Comparison of ENCODE assay signal across 1 cellular context in the genomic region with DNA sequence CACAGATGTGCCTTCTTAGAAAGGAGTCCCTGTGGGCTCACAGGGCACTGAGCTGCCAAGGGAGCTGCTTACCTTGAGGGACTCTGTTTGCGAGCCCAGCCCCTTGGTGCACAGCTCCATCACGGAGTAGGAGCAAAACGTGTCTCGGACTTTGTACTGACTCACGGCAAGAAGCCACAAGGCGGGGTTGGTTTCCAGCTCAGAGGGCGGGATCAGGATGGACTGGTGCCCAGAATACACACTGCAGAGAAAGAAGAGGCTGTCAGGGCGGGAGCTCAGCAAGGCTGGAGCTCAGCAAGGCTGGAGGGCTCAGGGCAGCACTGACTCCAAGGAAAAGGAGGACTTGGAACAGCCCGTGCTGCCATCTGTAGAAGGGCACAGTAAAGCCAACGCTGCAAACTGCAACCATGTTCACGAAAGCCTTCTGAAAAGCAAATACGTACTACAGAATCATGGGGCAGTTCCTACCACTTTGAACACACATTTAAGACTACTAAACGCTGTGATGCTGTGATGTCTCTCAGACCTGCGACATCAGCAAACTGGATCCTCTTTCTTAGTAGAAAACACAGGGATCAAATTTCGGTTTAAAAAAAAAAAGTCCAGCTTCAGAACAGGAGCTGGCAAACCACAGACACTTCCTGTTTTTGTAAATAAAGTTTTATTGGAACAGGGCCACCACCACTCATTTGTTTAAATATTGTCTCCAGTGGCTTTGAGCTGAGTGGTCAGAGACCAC.
TF ChIP-seq lines count a peak whose summit lies in the region.

No MANE protein-coding gene starts in this region.

TF ChIP-seq in HepG2, 621 proteins besides CTCF, POLR2A, EP300 and RAD21 (continued from another document and continues in another):
- TF ChIP-seq, protein P1, sequence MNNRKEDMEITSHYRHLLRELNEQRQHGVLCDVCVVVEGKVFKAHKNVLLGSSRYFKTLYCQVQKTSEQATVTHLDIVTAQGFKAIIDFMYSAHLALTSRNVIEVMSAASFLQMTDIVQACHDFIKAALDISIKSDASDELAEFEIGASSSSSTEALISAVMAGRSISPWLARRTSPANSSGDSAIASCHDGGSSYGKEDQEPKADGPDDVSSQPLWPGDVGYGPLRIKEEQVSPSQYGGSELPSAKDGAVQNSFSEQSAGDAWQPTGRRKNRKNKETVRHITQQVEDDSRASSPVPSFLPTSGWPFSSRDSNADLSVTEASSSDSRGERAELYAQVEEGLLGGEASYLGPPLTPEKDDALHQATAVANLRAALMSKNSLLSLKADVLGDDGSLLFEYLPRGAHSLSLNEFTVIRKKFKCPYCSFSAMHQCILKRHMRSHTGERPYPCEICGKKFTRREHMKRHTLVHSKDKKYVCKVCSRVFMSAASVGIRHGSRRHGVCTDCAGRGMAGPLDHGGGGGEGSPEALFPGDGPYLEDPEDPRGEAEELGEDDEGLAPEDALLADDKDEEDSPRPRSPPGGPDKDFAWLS (CRISPR knock-in tag; IDR thresholded peaks at IDR 0.05; ENCODE audit: borderline replicate concordance): no peak
- no peak for TF ChIP-seq ZNF652 (CRISPR knock-in tag; IDR thresholded peaks at IDR 0.05; ENCODE audit: borderline replicate concordance, low read depth)
- TF ChIP-seq ZNF773 (CRISPR knock-in tag; IDR thresholded peaks at IDR 0.05; ENCODE audit: borderline replicate concordance): no peak
- TF ChIP-seq, protein P2, sequence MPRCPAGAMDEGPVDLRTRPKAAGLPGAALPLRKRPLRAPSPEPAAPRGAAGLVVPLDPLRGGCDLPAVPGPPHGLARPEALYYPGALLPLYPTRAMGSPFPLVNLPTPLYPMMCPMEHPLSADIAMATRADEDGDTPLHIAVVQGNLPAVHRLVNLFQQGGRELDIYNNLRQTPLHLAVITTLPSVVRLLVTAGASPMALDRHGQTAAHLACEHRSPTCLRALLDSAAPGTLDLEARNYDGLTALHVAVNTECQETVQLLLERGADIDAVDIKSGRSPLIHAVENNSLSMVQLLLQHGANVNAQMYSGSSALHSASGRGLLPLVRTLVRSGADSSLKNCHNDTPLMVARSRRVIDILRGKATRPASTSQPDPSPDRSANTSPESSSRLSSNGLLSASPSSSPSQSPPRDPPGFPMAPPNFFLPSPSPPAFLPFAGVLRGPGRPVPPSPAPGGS (CRISPR knock-in tag; IDR thresholded peaks at IDR 0.05): no peak
- TF ChIP-seq MEIS2 (CRISPR knock-in tag; IDR thresholded peaks at IDR 0.05): no peak
- TF ChIP-seq ZNF136 (CRISPR knock-in tag; IDR thresholded peaks at IDR 0.05; ENCODE audit: low read depth): no peak
- no peak for TF ChIP-seq ZNF180 (CRISPR knock-in tag; IDR thresholded peaks at IDR 0.05; ENCODE audit: borderline replicate concordance, low read depth)
- TF ChIP-seq HOXA3 (CRISPR knock-in tag; IDR thresholded peaks at IDR 0.05): no peak; the same call in 1 of the 2 replicates
- TF ChIP-seq ZNF766 (CRISPR knock-in tag; IDR thresholded peaks at IDR 0.05; ENCODE audit: borderline replicate concordance): no peak
- no peak for TF ChIP-seq HDAC1 (CRISPR knock-in tag; IDR thresholded peaks at IDR 0.05)
- TF ChIP-seq ASH2L (IDR thresholded peaks at IDR 0.05; ENCODE audit: insufficient read length, low read depth, low read length): no peak
- TF ChIP-seq ATF1 (CRISPR knock-in tag; IDR thresholded peaks at IDR 0.05): no peak
- TF ChIP-seq, protein P3, sequence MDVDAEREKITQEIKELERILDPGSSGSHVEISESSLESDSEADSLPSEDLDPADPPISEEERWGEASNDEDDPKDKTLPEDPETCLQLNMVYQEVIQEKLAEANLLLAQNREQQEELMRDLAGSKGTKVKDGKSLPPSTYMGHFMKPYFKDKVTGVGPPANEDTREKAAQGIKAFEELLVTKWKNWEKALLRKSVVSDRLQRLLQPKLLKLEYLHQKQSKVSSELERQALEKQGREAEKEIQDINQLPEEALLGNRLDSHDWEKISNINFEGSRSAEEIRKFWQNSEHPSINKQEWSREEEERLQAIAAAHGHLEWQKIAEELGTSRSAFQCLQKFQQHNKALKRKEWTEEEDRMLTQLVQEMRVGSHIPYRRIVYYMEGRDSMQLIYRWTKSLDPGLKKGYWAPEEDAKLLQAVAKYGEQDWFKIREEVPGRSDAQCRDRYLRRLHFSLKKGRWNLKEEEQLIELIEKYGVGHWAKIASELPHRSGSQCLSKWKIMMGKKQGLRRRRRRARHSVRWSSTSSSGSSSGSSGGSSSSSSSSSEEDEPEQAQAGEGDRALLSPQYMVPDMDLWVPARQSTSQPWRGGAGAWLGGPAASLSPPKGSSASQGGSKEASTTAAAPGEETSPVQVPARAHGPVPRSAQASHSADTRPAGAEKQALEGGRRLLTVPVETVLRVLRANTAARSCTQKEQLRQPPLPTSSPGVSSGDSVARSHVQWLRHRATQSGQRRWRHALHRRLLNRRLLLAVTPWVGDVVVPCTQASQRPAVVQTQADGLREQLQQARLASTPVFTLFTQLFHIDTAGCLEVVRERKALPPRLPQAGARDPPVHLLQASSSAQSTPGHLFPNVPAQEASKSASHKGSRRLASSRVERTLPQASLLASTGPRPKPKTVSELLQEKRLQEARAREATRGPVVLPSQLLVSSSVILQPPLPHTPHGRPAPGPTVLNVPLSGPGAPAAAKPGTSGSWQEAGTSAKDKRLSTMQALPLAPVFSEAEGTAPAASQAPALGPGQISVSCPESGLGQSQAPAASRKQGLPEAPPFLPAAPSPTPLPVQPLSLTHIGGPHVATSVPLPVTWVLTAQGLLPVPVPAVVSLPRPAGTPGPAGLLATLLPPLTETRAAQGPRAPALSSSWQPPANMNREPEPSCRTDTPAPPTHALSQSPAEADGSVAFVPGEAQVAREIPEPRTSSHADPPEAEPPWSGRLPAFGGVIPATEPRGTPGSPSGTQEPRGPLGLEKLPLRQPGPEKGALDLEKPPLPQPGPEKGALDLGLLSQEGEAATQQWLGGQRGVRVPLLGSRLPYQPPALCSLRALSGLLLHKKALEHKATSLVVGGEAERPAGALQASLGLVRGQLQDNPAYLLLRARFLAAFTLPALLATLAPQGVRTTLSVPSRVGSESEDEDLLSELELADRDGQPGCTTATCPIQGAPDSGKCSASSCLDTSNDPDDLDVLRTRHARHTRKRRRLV (CRISPR knock-in tag; IDR thresholded peaks at IDR 0.05): no peak
- TF ChIP-seq, protein P4, sequence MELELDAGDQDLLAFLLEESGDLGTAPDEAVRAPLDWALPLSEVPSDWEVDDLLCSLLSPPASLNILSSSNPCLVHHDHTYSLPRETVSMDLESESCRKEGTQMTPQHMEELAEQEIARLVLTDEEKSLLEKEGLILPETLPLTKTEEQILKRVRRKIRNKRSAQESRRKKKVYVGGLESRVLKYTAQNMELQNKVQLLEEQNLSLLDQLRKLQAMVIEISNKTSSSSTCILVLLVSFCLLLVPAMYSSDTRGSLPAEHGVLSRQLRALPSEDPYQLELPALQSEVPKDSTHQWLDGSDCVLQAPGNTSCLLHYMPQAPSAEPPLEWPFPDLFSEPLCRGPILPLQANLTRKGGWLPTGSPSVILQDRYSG (CRISPR knock-in tag; IDR thresholded peaks at IDR 0.05): no peak
- no peak for TF ChIP-seq ZNF44 (CRISPR knock-in tag; IDR thresholded peaks at IDR 0.05)
- TF ChIP-seq FOSL2 (CRISPR knock-in tag; IDR thresholded peaks at IDR 0.05): peak; percentile 51
- TF ChIP-seq DMAP1 (CRISPR knock-in tag; IDR thresholded peaks at IDR 0.05): peak; percentile 47; the same call in 1 of the 2 replicates
- TF ChIP-seq MXD4 (CRISPR knock-in tag; IDR thresholded peaks at IDR 0.05): no peak
- TF ChIP-seq SNAI1 (CRISPR knock-in tag; IDR thresholded peaks at IDR 0.05; ENCODE audit: borderline replicate concordance): no peak
- TF ChIP-seq, protein P5, sequence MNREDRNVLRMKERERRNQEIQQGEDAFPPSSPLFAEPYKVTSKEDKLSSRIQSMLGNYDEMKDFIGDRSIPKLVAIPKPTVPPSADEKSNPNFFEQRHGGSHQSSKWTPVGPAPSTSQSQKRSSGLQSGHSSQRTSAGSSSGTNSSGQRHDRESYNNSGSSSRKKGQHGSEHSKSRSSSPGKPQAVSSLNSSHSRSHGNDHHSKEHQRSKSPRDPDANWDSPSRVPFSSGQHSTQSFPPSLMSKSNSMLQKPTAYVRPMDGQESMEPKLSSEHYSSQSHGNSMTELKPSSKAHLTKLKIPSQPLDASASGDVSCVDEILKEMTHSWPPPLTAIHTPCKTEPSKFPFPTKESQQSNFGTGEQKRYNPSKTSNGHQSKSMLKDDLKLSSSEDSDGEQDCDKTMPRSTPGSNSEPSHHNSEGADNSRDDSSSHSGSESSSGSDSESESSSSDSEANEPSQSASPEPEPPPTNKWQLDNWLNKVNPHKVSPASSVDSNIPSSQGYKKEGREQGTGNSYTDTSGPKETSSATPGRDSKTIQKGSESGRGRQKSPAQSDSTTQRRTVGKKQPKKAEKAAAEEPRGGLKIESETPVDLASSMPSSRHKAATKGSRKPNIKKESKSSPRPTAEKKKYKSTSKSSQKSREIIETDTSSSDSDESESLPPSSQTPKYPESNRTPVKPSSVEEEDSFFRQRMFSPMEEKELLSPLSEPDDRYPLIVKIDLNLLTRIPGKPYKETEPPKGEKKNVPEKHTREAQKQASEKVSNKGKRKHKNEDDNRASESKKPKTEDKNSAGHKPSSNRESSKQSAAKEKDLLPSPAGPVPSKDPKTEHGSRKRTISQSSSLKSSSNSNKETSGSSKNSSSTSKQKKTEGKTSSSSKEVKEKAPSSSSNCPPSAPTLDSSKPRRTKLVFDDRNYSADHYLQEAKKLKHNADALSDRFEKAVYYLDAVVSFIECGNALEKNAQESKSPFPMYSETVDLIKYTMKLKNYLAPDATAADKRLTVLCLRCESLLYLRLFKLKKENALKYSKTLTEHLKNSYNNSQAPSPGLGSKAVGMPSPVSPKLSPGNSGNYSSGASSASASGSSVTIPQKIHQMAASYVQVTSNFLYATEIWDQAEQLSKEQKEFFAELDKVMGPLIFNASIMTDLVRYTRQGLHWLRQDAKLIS (CRISPR knock-in tag; IDR thresholded peaks at IDR 0.05): no peak
- TF ChIP-seq XBP1 (CRISPR knock-in tag; IDR thresholded peaks at IDR 0.05): no peak
- no peak for TF ChIP-seq BCL6 (CRISPR knock-in tag; IDR thresholded peaks at IDR 0.05)
- no peak for TF ChIP-seq MAFG (CRISPR knock-in tag; IDR thresholded peaks at IDR 0.05)
- no peak for TF ChIP-seq CBX1 (IDR thresholded peaks at IDR 0.05; ENCODE audit: low read depth)
- TF ChIP-seq ZNF670 (CRISPR knock-in tag; IDR thresholded peaks at IDR 0.05; ENCODE audit: borderline replicate concordance): no peak
- peak; percentile 25; the same call in 1 of the 2 replicates for TF ChIP-seq FOXK1 (CRISPR knock-in tag; IDR thresholded peaks at IDR 0.05; ENCODE audit: borderline replicate concordance, low read depth)
- TF ChIP-seq DPF2 (CRISPR knock-in tag; IDR thresholded peaks at IDR 0.05; ENCODE audit: borderline replicate concordance, low read depth): no peak
- TF ChIP-seq ZMAT3 (CRISPR knock-in tag; conservative IDR thresholded peaks at IDR 0.05): 0 out of 2 replicates have a peak, but pooled peaks have one; percentile 41
- TF ChIP-seq, protein P6, sequence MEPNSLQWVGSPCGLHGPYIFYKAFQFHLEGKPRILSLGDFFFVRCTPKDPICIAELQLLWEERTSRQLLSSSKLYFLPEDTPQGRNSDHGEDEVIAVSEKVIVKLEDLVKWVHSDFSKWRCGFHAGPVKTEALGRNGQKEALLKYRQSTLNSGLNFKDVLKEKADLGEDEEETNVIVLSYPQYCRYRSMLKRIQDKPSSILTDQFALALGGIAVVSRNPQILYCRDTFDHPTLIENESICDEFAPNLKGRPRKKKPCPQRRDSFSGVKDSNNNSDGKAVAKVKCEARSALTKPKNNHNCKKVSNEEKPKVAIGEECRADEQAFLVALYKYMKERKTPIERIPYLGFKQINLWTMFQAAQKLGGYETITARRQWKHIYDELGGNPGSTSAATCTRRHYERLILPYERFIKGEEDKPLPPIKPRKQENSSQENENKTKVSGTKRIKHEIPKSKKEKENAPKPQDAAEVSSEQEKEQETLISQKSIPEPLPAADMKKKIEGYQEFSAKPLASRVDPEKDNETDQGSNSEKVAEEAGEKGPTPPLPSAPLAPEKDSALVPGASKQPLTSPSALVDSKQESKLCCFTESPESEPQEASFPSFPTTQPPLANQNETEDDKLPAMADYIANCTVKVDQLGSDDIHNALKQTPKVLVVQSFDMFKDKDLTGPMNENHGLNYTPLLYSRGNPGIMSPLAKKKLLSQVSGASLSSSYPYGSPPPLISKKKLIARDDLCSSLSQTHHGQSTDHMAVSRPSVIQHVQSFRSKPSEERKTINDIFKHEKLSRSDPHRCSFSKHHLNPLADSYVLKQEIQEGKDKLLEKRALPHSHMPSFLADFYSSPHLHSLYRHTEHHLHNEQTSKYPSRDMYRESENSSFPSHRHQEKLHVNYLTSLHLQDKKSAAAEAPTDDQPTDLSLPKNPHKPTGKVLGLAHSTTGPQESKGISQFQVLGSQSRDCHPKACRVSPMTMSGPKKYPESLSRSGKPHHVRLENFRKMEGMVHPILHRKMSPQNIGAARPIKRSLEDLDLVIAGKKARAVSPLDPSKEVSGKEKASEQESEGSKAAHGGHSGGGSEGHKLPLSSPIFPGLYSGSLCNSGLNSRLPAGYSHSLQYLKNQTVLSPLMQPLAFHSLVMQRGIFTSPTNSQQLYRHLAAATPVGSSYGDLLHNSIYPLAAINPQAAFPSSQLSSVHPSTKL (CRISPR knock-in tag; IDR thresholded peaks at IDR 0.05): peak; percentile 55
- peak; percentile 27 for TF ChIP-seq MED1 (CRISPR knock-in tag; IDR thresholded peaks at IDR 0.05)
- no peak for TF ChIP-seq HNRNPL (IDR thresholded peaks at IDR 0.05; ENCODE audit: low read depth, low read length)
- TF ChIP-seq CENPX (CRISPR knock-in tag; IDR thresholded peaks at IDR 0.05): no peak
- TF ChIP-seq ZNF543 (CRISPR knock-in tag; IDR thresholded peaks at IDR 0.05): no peak
- no peak for TF ChIP-seq NR2F1 (CRISPR knock-in tag; IDR thresholded peaks at IDR 0.05)
- no peak for TF ChIP-seq ZNF547 (CRISPR knock-in tag; IDR thresholded peaks at IDR 0.05)
- no peak for TF ChIP-seq ZFP1 (CRISPR knock-in tag; IDR thresholded peaks at IDR 0.05)
- peak; percentile 92 for TF ChIP-seq HNF4A (CRISPR knock-in tag; IDR thresholded peaks at IDR 0.05)
- TF ChIP-seq RFXAP (CRISPR knock-in tag; IDR thresholded peaks at IDR 0.05; ENCODE audit: borderline replicate concordance): no peak
- no peak for TF ChIP-seq MED13 (CRISPR knock-in tag; IDR thresholded peaks at IDR 0.05)
- no peak for TF ChIP-seq ZNF3 (CRISPR knock-in tag; IDR thresholded peaks at IDR 0.05)
- TF ChIP-seq, protein P7, sequence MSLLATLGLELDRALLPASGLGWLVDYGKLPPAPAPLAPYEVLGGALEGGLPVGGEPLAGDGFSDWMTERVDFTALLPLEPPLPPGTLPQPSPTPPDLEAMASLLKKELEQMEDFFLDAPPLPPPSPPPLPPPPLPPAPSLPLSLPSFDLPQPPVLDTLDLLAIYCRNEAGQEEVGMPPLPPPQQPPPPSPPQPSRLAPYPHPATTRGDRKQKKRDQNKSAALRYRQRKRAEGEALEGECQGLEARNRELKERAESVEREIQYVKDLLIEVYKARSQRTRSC (CRISPR knock-in tag; IDR thresholded peaks at IDR 0.05; ENCODE audit: low read depth): no peak
- no peak for TF ChIP-seq ZFYVE20 (CRISPR knock-in tag; IDR thresholded peaks at IDR 0.05; ENCODE audit: borderline replicate concordance, low read depth)
- no peak for TF ChIP-seq JUNB (CRISPR knock-in tag; IDR thresholded peaks at IDR 0.05; ENCODE audit: borderline replicate concordance)
- no peak for TF ChIP-seq ATM (IDR thresholded peaks at IDR 0.05; ENCODE audit: borderline replicate concordance)
- TF ChIP-seq TOE1 (CRISPR knock-in tag; IDR thresholded peaks at IDR 0.05): no peak
- TF ChIP-seq, protein P8, sequence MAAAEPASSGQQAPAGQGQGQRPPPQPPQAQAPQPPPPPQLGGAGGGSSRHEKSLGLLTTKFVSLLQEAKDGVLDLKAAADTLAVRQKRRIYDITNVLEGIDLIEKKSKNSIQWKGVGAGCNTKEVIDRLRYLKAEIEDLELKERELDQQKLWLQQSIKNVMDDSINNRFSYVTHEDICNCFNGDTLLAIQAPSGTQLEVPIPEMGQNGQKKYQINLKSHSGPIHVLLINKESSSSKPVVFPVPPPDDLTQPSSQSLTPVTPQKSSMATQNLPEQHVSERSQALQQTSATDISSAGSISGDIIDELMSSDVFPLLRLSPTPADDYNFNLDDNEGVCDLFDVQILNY (CRISPR knock-in tag; conservative IDR thresholded peaks at IDR 0.05): no peak
